1 cellular context compared by ENCODE assay signal in the genomic region with DNA sequence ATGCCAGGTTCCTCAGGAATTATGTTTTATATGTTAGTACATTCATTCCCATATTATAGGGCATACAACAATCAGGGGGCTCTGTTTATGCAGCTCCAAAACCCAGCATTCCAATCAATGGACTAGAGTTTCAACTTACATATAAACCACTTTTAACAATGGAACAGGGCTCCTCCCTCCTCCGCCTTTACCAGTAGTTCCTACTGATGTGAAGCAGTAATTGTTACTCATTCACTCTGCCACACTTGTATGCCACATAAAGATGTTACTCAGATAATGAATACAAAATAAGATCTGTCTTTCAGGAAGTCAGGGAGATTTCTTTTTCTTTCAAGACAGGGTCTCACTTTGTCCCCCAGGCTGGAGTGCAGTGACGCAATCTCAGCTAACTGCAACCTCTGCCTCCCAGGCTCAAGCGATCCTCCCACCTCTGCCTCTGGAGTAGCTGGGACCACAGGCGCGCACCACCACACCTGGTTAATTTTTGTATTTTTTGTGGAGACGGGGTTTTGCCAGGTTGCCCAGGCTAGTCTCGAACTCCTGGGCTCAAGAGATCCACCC.
TF ChIP-seq lines count a peak whose summit lies in the region.

No MANE protein-coding gene starts in this region.

TF ChIP-seq in GM23338, 12 proteins besides CTCF, POLR2A, EP300 and RAD21:
- TF ChIP-seq STAT1 (IDR thresholded peaks at IDR 0.05; ENCODE audit: unreplicated experiment) (no peak), POLR2AphosphoS5 (IDR thresholded peaks at IDR 0.05; ENCODE audit: low read depth) (no peak), EZH2phosphoT487 (IDR thresholded peaks at IDR 0.05; ENCODE audit: unreplicated experiment) (no peak), EZH2 (IDR thresholded peaks at IDR 0.05; ENCODE audit: low read depth, unreplicated experiment) (no peak), NANOG (IDR thresholded peaks at IDR 0.05; ENCODE audit: borderline replicate concordance) (no peak), CREB1 (CRISPR knock-in tag; IDR thresholded peaks at IDR 0.05; ENCODE audit: low read depth) (no peak), ZNF331 (CRISPR knock-in tag; IDR thresholded peaks at IDR 0.05; ENCODE audit: low read depth) (no peak), JUNB (IDR thresholded peaks at IDR 0.05; ENCODE audit: unreplicated experiment) (no peak)
- TF ChIP-seq, protein P1, sequence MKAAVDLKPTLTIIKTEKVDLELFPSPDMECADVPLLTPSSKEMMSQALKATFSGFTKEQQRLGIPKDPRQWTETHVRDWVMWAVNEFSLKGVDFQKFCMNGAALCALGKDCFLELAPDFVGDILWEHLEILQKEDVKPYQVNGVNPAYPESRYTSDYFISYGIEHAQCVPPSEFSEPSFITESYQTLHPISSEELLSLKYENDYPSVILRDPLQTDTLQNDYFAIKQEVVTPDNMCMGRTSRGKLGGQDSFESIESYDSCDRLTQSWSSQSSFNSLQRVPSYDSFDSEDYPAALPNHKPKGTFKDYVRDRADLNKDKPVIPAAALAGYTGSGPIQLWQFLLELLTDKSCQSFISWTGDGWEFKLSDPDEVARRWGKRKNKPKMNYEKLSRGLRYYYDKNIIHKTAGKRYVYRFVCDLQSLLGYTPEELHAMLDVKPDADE (IDR thresholded peaks at IDR 0.05), result no peak
- TF ChIP-seq, protein P2, sequence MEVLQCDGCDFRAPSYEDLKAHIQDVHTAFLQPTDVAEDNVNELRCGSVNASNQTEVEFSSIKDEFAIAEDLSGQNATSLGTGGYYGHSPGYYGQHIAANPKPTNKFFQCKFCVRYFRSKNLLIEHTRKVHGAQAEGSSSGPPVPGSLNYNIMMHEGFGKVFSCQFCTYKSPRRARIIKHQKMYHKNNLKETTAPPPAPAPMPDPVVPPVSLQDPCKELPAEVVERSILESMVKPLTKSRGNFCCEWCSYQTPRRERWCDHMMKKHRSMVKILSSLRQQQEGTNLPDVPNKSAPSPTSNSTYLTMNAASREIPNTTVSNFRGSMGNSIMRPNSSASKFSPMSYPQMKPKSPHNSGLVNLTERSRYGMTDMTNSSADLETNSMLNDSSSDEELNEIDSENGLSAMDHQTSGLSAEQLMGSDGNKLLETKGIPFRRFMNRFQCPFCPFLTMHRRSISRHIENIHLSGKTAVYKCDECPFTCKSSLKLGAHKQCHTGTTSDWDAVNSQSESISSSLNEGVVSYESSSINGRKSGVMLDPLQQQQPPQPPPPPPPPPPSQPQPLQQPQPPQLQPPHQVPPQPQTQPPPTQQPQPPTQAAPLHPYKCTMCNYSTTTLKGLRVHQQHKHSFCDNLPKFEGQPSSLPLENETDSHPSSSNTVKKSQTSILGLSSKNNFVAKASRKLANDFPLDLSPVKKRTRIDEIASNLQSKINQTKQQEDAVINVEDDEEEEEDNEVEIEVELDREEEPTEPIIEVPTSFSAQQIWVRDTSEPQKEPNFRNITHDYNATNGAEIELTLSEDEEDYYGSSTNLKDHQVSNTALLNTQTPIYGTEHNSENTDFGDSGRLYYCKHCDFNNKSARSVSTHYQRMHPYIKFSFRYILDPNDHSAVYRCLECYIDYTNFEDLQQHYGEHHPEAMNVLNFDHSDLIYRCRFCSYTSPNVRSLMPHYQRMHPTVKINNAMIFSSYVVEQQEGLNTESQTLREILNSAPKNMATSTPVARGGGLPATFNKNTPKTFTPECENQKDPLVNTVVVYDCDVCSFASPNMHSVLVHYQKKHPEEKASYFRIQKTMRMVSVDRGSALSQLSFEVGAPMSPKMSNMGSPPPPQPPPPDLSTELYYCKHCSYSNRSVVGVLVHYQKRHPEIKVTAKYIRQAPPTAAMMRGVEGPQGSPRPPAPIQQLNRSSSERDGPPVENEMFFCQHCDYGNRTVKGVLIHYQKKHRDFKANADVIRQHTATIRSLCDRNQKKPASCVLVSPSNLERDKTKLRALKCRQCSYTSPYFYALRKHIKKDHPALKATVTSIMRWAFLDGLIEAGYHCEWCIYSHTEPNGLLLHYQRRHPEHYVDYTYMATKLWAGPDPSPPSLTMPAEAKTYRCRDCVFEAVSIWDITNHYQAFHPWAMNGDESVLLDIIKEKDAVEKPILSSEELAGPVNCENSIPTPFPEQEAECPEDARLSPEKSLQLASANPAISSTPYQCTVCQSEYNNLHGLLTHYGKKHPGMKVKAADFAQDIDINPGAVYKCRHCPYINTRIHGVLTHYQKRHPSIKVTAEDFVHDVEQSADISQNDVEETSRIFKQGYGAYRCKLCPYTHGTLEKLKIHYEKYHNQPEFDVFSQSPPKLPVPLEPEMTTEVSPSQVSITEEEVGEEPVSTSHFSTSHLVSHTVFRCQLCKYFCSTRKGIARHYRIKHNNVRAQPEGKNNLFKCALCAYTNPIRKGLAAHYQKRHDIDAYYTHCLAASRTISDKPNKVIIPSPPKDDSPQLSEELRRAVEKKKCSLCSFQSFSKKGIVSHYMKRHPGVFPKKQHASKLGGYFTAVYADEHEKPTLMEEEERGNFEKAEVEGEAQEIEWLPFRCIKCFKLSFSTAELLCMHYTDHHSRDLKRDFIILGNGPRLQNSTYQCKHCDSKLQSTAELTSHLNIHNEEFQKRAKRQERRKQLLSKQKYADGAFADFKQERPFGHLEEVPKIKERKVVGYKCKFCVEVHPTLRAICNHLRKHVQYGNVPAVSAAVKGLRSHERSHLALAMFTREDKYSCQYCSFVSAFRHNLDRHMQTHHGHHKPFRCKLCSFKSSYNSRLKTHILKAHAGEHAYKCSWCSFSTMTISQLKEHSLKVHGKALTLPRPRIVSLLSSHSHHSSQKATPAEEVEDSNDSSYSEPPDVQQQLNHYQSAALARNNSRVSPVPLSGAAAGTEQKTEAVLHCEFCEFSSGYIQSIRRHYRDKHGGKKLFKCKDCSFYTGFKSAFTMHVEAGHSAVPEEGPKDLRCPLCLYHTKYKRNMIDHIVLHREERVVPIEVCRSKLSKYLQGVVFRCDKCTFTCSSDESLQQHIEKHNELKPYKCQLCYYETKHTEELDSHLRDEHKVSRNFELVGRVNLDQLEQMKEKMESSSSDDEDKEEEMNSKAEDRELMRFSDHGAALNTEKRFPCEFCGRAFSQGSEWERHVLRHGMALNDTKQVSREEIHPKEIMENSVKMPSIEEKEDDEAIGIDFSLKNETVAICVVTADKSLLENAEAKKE (CRISPR knock-in tag; IDR thresholded peaks at IDR 0.05), result no peak
- TF ChIP-seq, protein P3, sequence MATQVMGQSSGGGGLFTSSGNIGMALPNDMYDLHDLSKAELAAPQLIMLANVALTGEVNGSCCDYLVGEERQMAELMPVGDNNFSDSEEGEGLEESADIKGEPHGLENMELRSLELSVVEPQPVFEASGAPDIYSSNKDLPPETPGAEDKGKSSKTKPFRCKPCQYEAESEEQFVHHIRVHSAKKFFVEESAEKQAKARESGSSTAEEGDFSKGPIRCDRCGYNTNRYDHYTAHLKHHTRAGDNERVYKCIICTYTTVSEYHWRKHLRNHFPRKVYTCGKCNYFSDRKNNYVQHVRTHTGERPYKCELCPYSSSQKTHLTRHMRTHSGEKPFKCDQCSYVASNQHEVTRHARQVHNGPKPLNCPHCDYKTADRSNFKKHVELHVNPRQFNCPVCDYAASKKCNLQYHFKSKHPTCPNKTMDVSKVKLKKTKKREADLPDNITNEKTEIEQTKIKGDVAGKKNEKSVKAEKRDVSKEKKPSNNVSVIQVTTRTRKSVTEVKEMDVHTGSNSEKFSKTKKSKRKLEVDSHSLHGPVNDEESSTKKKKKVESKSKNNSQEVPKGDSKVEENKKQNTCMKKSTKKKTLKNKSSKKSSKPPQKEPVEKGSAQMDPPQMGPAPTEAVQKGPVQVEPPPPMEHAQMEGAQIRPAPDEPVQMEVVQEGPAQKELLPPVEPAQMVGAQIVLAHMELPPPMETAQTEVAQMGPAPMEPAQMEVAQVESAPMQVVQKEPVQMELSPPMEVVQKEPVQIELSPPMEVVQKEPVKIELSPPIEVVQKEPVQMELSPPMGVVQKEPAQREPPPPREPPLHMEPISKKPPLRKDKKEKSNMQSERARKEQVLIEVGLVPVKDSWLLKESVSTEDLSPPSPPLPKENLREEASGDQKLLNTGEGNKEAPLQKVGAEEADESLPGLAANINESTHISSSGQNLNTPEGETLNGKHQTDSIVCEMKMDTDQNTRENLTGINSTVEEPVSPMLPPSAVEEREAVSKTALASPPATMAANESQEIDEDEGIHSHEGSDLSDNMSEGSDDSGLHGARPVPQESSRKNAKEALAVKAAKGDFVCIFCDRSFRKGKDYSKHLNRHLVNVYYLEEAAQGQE (IDR thresholded peaks at IDR 0.05; ENCODE audit: unreplicated experiment), result no peak
